5 cellular contexts compared by ENCODE assay signal in genomic region chr18:64415218-64415617, GRCh38.
"Had no signal": no experiment of that assay in that cellular context is flagged by ENCODE, and none has a peak within 500 bp of the region (broad histone marks: within the 10 kb centered on the region; RNA-seq: fewer than 3 reads in every experiment).

No MANE protein-coding gene starts in this region.

- H3K9ac ChIP-seq: KMS-11 had no signal

- H3K4me3 Mint-ChIP-seq: H9, IgD-negative memory B cell had no signal

- H3K4me2 ChIP-seq: KMS-11 had no signal

- H3K36me3 Mint-ChIP-seq: IgD-negative memory B cell had no signal

- H3K27ac Mint-ChIP-seq: IgD-negative memory B cell had no signal

- H3K27ac ChIP-seq: KMS-11 had no signal

- DNase-seq: H9, HCEC 1CT, KBM-7 had no signal

- H3K27me3 Mint-ChIP-seq: IgD-negative memory B cell had no signal
